ENCODE assay signal across 15 cellular contexts in the genomic region with DNA sequence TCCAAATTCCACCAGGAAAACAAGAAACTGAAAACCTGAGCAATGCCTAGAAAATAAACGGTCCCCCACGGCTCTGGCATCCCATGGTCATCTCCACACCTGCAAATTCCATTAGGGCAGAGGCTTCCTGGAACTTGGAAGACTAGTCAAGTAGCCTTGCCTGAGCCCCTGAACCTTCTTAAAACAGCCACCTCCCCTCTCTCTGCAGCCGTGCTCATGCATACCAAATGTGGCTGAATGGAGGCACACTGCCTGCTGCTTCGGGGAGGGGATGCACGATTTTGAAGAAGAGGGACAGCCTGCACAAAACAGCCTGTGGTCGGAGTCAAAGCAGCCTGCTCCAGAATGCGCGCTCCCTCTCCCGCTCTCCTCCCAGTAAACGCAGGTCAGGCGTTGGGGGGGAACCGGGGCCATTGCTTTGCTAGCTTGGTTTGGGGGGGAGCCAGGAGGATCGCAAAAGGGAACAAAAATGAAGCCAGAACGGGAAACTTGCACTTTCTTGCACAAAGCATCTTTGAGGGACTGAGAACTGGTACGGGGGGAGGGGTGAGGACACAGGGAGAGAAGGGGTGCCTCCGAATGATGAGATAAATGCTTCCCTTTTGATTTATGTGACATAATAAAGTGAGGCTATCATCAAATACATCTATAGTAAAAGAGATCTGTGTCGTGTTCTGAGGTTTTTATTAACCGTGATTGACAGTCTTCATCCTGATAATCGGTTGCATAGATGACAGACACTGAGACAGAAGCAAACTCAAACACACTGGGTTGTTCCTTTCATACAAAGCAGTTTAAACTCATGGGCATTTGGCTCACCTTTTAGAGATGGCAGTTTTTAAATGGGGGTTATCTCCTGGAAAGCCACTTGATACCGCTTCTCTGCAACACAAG. TPM values are rescaled to one million over a fixed set of nuclear protein-coding genes. Genes with fewer than 3 reads are reported as not detected.
DNase-seq lines count a peak whose midpoint lies in the region; ATAC-seq, FAIRE-seq and TF ChIP-seq lines count a peak whose summit lies in the region.
"Had no signal": no experiment of that assay in that cellular context is flagged by ENCODE, and none has a peak within 500 bp of the region (broad histone marks: within the 10 kb centered on the region; RNA-seq: fewer than 3 reads in every experiment).

A gene (minus strand): TSS at position 347 of the 894 bp plus-strand sequence. CDS start 267 bp downstream, at position 80.

- H4K20me1 ChIP-seq in H1 (replicated peaks in 1 of 2; ENCODE audit: control insufficient read depth in 1 of 2, insufficient read depth in 2 of 2, low read length in 2 of 2) = no peaks in the 10 kb centered on the region

- H3K18ac ChIP-seq in H1 (ENCODE audit: extremely low read depth, low read length) = peak within 1 kb of the TSS; percentile 95

- CTCF ChIA-PET in H1 (lab: Charles Lee; ENCODE audit: partially characterized antibody) = interaction anchor here (1.1 to 1.7 kb wide), 3 partner anchors 11 to 129 kb away, joined by 3 to 7 read pairs (median 5); no protein-coding TSS in a partner anchor

- H3K27ac ChIP-seq in HUES6 (ENCODE audit: low read depth, low read length) (peak within 1 kb of the TSS; percentile 55), H1 (ENCODE audit: low read depth, low read length) (peak within 1 kb of the TSS; percentile 90), right lobe of liver (no peak within 1 kb of the TSS)

- no peak within 1 kb of the TSS for H2BK20ac ChIP-seq in H1 (ENCODE audit: low read length)

- H3K23me2 ChIP-seq in H1 (ENCODE audit: low read depth, low read length) = peaks cover 11% of the 10 kb centered on the region; the same call in 1 of the 2 replicates

- peak within 1 kb of the TSS; percentile 92 for H4K5ac ChIP-seq in H1 (ENCODE audit: insufficient read length, low read depth, low read length)

- peak within 1 kb of the TSS; percentile 88 for H2BK5ac ChIP-seq in H1 (ENCODE audit: low read depth, low read length)

- peaks cover 0 to 42% of the 10 kb centered on the region in 2 experiments; a peak in 2 of 4 replicates for H3K79me2 ChIP-seq in H1 (ENCODE audit: control insufficient read depth in 1 of 2, insufficient read depth in 2 of 2, low read length in 2 of 2)

- no peak within 1 kb of the TSS for H2AK5ac ChIP-seq in H1 (ENCODE audit: low read depth, low read length)

- no peak within 1 kb of the TSS for H3K14ac ChIP-seq in H1 (ENCODE audit: insufficient read length)

- no peak for TF ChIP-seq CTCF in H1 (IDR thresholded peaks at IDR 0.05; ENCODE audit: control extremely low read depth in 1 of 3, insufficient read depth in 1 of 3, low read depth in 1 of 3, low read length in 3 of 3)
- TF ChIP-seq CTCF in right lobe of liver (IDR thresholded peaks at IDR 0.05) = no peak
- no peak for TF ChIP-seq CTCF in chondrocyte (IDR thresholded peaks at IDR 0.05)

- H3K4me3 ChIP-seq in HUES6 (ENCODE audit: low read depth, low read length) (peak within 1 kb of the TSS; percentile 81), H1 (ENCODE audit: extremely low read depth in 1 of 4, insufficient read depth in 2 of 4, low read depth in 3 of 4, low read length in 4 of 4) (peak within 1 kb of the TSS; percentile 55 to 79 (median 70)), right lobe of liver (peak within 1 kb of the TSS in 1 of 3 donors; percentile 14)
- H3K4me3 ChIP-seq: lung had no signal

- no peaks in the 10 kb centered on the region for H3K79me1 ChIP-seq in H1 (ENCODE audit: low read depth, low read length)

- DNase-seq in H1 (ENCODE audit: low read depth in 1 of 2, low spot score in 2 of 2) = peak; percentile 19 to 67
- DNase-seq in right lobe of liver = no peak
- DNase-seq in sciatic nerve (ENCODE audit: low spot score) = no peak
- DNase-seq in RCC 7860 (ENCODE audit: low spot score) = no peak
- no peak for DNase-seq in DMS79 (lab: John Stamatoyannopoulos, UW)
- no peak for DNase-seq in chondrocyte (ENCODE audit: low spot score)
- DNase-seq: activated CD4-positive, CD25-positive, alpha-beta regulatory T cell treated with anti-CD3 and anti-CD28 coated beads, Interleukin-2, amount 50 U/mL, for 72 hours; activated CD8-positive, alpha-beta memory T cell treated with anti-CD3 and anti-CD28 coated beads, Interleukin-2, amount 50 U/mL, for 4 hours; NCI-H2029 treated with DMSO at 0.1 percent for 48 hours; NCI-H748 treated with DMSO at 0.1 percent for 48 hours; T-helper 2 cell had no signal

- TF ChIP-seq RAD21 in H1 (IDR thresholded peaks at IDR 0.05 in 1 of 2, conservative IDR thresholded peaks at IDR 0.05 in 1 of 2; ENCODE audit: low read depth in 2 of 2, low read length in 2 of 2) = 0 out of 4 replicates have a peak, but pooled peaks of 1 of the 2 experiments have one; percentile 9

- peaks cover 53% of the 10 kb centered on the region for H3K27me3 Mint-ChIP-seq in chondrocyte (ENCODE audit: low read depth)

- H2BK15ac ChIP-seq in H1 (ENCODE audit: low read length) = no peak within 1 kb of the TSS; the same call in 1 of the 2 replicates

- no peak within 1 kb of the TSS for H3K4me3 Mint-ChIP-seq in chondrocyte (ENCODE audit: unreplicated experiment)

- ATAC-seq in right lobe of liver (peak in 3 of 4 donors; percentile 45 to 72 (median 55)), sciatic nerve (no peak), HG03565 (IDR thresholded peaks at IDR 0.05; ENCODE audit: unreplicated experiment) (no peak)
- ATAC-seq: activated naive CD4-positive, alpha-beta T cell treated with anti-CD3 and anti-CD28 coated beads, Interleukin-2, amount 50 U/mL, for 72 hours had no signal

- no peak for TF ChIP-seq EP300 in H1 (IDR thresholded peaks at IDR 0.05; ENCODE audit: borderline replicate concordance in 1 of 2, low read depth in 2 of 2, low read length in 2 of 2)

- no peak within 1 kb of the TSS for H3K4ac ChIP-seq in H1 (replicated peaks; ENCODE audit: insufficient read length, low read depth, low read length)

- H3K9me3 Mint-ChIP-seq in chondrocyte (ENCODE audit: low read depth) = no peaks in the 10 kb centered on the region
- H3K9me3 Mint-ChIP-seq: activated naive CD4-positive, alpha-beta T cell treated with anti-CD3 and anti-CD28 coated beads, Interleukin-2, amount 50 U/mL, for 72 hours had no signal

- intact Hi-C loops in right lobe of liver (cut with DNase I) (no loop called here), sciatic nerve (cut with DNase I) (no loop called here)

- no peak within 1 kb of the TSS for H2AFZ ChIP-seq in H1 (ENCODE audit: low read length)

- H3K36me3 ChIP-seq in HUES6 (ENCODE audit: control insufficient read depth, insufficient read depth, low read length) = no peaks in the 10 kb centered on the region
- H3K36me3 ChIP-seq in H1 (ENCODE audit: control insufficient read depth in 2 of 4, insufficient read depth in 4 of 4, low read length in 3 of 4) = peaks cover 0 to 3% (median 0%) of the 10 kb centered on the region in 4 experiments; a peak in 1 of 8 replicates
- H3K36me3 ChIP-seq in right lobe of liver = no peaks in the 10 kb centered on the region

- FAIRE-seq in H1 (lab: Jason Lieb, UNC) = peak; percentile 84
- FAIRE-seq in RCC 7860 (lab: Jason Lieb, UNC) = no peak

- H3K4me1 ChIP-seq in HUES6 (ENCODE audit: control insufficient read depth, insufficient read depth, low read length) = peaks cover 59% of the 10 kb centered on the region
- peaks cover 0 to 29% (median 11%) of the 10 kb centered on the region in 4 experiments; a peak in 6 of 7 replicates for H3K4me1 ChIP-seq in H1 (replicated peaks in 1 of 4; ENCODE audit: control insufficient read depth in 3 of 4, insufficient read depth in 4 of 4, low read length in 3 of 4)
- peaks cover 0 to 3% (median 0%) of the 10 kb centered on the region in 4 donors for H3K4me1 ChIP-seq in right lobe of liver

- peak within 1 kb of the TSS; percentile 23 for H2BK12ac ChIP-seq in H1 (ENCODE audit: low read depth, low read length)

- H3K9me3 ChIP-seq in HUES6 (ENCODE audit: control insufficient read depth, insufficient read depth, low read depth, low read length) (no peaks in the 10 kb centered on the region), H1 (ENCODE audit: insufficient read depth in 2 of 2, low read depth in 1 of 2, low read length in 1 of 2) (no peaks in the 10 kb centered on the region; a peak in 1 of 4 replicates), right lobe of liver (no peaks in the 10 kb centered on the region)

- H4K8ac ChIP-seq in H1 (ENCODE audit: extremely low read depth, insufficient read depth, low read length) = peak within 1 kb of the TSS; percentile 63; the same call in 1 of the 2 replicates

- H2BK120ac ChIP-seq in H1 (replicated peaks; ENCODE audit: low read depth, low read length) = peak within 1 kb of the TSS; percentile 58

- H3K27me3 ChIP-seq in HUES6 (ENCODE audit: control insufficient read depth, insufficient read depth, low read length) (no peaks in the 10 kb centered on the region; the same call in 1 of the 2 replicates), H1 (replicated peaks in 1 of 4; ENCODE audit: control insufficient read depth in 3 of 4, extremely low read depth in 1 of 4, insufficient read depth in 3 of 4, low read length in 3 of 4) (no peaks in the 10 kb centered on the region), right lobe of liver (no peaks in the 10 kb centered on the region)

- no peak within 1 kb of the TSS for H3K23ac ChIP-seq in H1 (ENCODE audit: insufficient read length)

- WGBS in H1 (ENCODE audit: extremely low coverage in 1 of 2, insufficient coverage in 1 of 2, insufficient read length in 1 of 2, insufficient replicate concordance in 2 of 2, low coverage in 1 of 2, low lambda C conversion rate in 2 of 2, missing lambda C conversion rate in 1 of 2), 2 experiments = 0% methylated on average over 17 of the region's 20 CpGs; no CpG with 5 or more reads in 1 of the 2 experiments
- 2% methylated on average over 20 of the region's 20 CpGs for WGBS in right lobe of liver (ENCODE audit: insufficient coverage, low coverage, low lambda C conversion rate, missing lambda C conversion rate)

- peak; percentile 41 to 45; a peak in 2 of 3 replicates for TF ChIP-seq POLR2A in H1 (IDR thresholded peaks at IDR 0.05; ENCODE audit: control extremely low read depth in 1 of 2, low read depth in 2 of 2, low read length in 2 of 2)
- TF ChIP-seq POLR2A in right lobe of liver (IDR thresholded peaks at IDR 0.05) = no peak

- no peak within 1 kb of the TSS for H3K27ac Mint-ChIP-seq in chondrocyte (ENCODE audit: unreplicated experiment)
- H3K27ac Mint-ChIP-seq: activated naive CD4-positive, alpha-beta T cell treated with anti-CD3 and anti-CD28 coated beads, Interleukin-2, amount 50 U/mL, for 72 hours had no signal

- peak within 1 kb of the TSS; percentile 75 to 93 for H3K4me2 ChIP-seq in H1 (ENCODE audit: insufficient read depth in 1 of 2, low read depth in 2 of 2, low read length in 2 of 2)

- H3K56ac ChIP-seq in H1 (replicated peaks; ENCODE audit: insufficient read length, low read depth, low read length) = peak within 1 kb of the TSS; percentile 36

- H3K9ac ChIP-seq in HUES6 (ENCODE audit: low read length) (peak within 1 kb of the TSS; percentile 59), H1 (replicated peaks in 1 of 4; ENCODE audit: extremely low read depth in 1 of 4, low read depth in 3 of 4, low read length in 3 of 4) (peak within 1 kb of the TSS in 3 of 4 experiments; percentile 25 to 70 (median 42); a peak in 5 of 7 replicates)

- POLR2A ChIA-PET in H1 (lab: Charles Lee; ENCODE audit: partially characterized antibody) = interaction anchor here (0.8 to 2.2 kb wide), 6 partner anchors 9 to 124 kb away, joined by 3 to 7 read pairs (median 4); no protein-coding TSS in a partner anchor

- no peaks in the 10 kb centered on the region for H3K36me3 Mint-ChIP-seq in chondrocyte (ENCODE audit: low read depth)
- H3K36me3 Mint-ChIP-seq: activated naive CD4-positive, alpha-beta T cell treated with anti-CD3 and anti-CD28 coated beads, Interleukin-2, amount 50 U/mL, for 72 hours had no signal

- H4K91ac ChIP-seq in H1 (replicated peaks; ENCODE audit: insufficient read length, low read length) = peak within 1 kb of the TSS; percentile 76

- H3K4me1 Mint-ChIP-seq in chondrocyte (ENCODE audit: low read depth) = no peaks in the 10 kb centered on the region

RNA-seq across cellular contexts. Expression of the gene that starts here (rescaled TPM):
- total RNA-seq in H1 (2021; fragmentation: NEBNext Ultra II Directional; extraction: Animal tissue kit (Norgen Biotek cat#: 25700)) = 9.7 and 10.9 TPM in 2 replicates
- 2.0 and 2.4 TPM in 2 replicates for polyA plus RNA-seq in H1 (2011; rRNA removed)
- 2.9 TPM for polyA plus RNA-seq in H1 (2011; cell fraction: cytosol; rRNA removed)
- polyA plus RNA-seq in H1 (2011; cell fraction: nucleus; rRNA removed) = 4.2 TPM
- 4.8 to 6.4 TPM (median 5.9 TPM) in 4 replicates for polyA plus RNA-seq in H1 (2012, experiment 1 of 2)
- 0.56 TPM for polyA plus RNA-seq in H1 (2012, experiment 2 of 2)
- 3.7 TPM for polyA plus RNA-seq in H1 (2013, experiment 1 of 2)
- 3.4 TPM for polyA plus RNA-seq in H1 (2013, experiment 2 of 2)
- 16.1 and 26.7 TPM in 2 replicates for polyA minus RNA-seq in H1 (2011; rRNA and poly(A)+ RNA removed)
- 4.0 TPM for polyA minus RNA-seq in H1 (2011; cell fraction: cytosol; rRNA and poly(A)+ RNA removed)
- 33.2 TPM for polyA minus RNA-seq in H1 (2011; cell fraction: nucleus; rRNA and poly(A)+ RNA removed)
- under 1 TPM; 0.26 to 0.56 (median 0.39) TPM for total RNA-seq in right lobe of liver
- 26.1 TPM for total RNA-seq in sciatic nerve
- total RNA-seq in chondrocyte = not detected in 3 replicates

Comparison
In these comparisons a context has a peak if more than half of its experiments do, and no peak if none do; other contexts are left out.
1. Peak in ATAC-seq in right lobe of liver; RNA of the gene not detected or under 1 TPM.
2. H3K27ac ChIP-seq: peak in HUES6 (single experiment) and H1 (single experiment); none in right lobe of liver (0 of 3).
3. DNase-seq: peak in H1 (2 of 2); none in right lobe of liver (0 of 3), sciatic nerve (single experiment), RCC 7860 (single experiment), DMS79 (single experiment) and chondrocyte (single experiment).